In genomic region chr5:150645070-150645700, GRCh38 we compare ENCODE assay signal across 10 cellular contexts.
A peak's percentile ranks its signal among the peaks of the same experiment; 100 is the strongest.
DNase-seq lines count a peak whose midpoint lies in the region; ATAC-seq and TF ChIP-seq lines count a peak whose summit lies in the region.
"Had no signal": no experiment of that assay in that cellular context is flagged by ENCODE, and none has a peak within 500 bp of the region (broad histone marks: within the 10 kb centered on the region; RNA-seq: fewer than 3 reads in every experiment).

No MANE protein-coding gene starts in this region.

- H3K27ac ChIP-seq in RWPE2 (ENCODE audit: poor library complexity, severe bottlenecking) = peak overlapping the region; percentile 93

- H3K36me3 ChIP-seq in RWPE2 (ENCODE audit: low read depth) = 0 out of 2 replicates have a peak, but pooled peaks cover 3% of the 10 kb centered on the region

- H3K4me3 ChIP-seq in RWPE2 (ENCODE audit: severe bottlenecking) (no peak overlapping the region), retinal pigment epithelial cell (ENCODE audit: low read length) (no peak overlapping the region)

- H3K9me3 ChIP-seq in RWPE2 (ENCODE audit: severe bottlenecking) = no peaks in the 10 kb centered on the region

- ATAC-seq in RWPE2 (ENCODE audit: low read depth) (peak; percentile 10; the same call in 1 of the 3 replicates), GM21723 (IDR thresholded peaks at IDR 0.05; ENCODE audit: unreplicated experiment) (no peak)

- no peaks in the 10 kb centered on the region for H3K27me3 ChIP-seq in RWPE2 (ENCODE audit: insufficient read depth, poor library complexity, severe bottlenecking)

- DNase-seq in ELF-1 (ENCODE audit: low read depth, low spot score) (peak; percentile 62), RWPE2 (ENCODE audit: low spot score) (no peak), glomerular visceral epithelial cell (ENCODE audit: extremely low spot score) (peak; percentile 89), retinal pigment epithelial cell (ENCODE audit: low read depth) (peak; percentile 96), DMS53 (lab: John Stamatoyannopoulos, UW) (no peak), UCSD-AML1 (lab: John Stamatoyannopoulos, UW; ENCODE audit: unreplicated experiment) (no peak)
- DNase-seq in activated T-cell treated with anti-CD3 and anti-CD28 coated beads, Interleukin-2, amount 50 U/mL, for 48 hours = no peak
- DNase-seq: activated CD8-positive, alpha-beta memory T cell treated with anti-CD3 and anti-CD28 coated beads, Interleukin-2, amount 50 U/mL, for 48 hours; NCI-H2081 had no signal

- H3K4me1 ChIP-seq in RWPE2 (ENCODE audit: insufficient read depth, poor library complexity, severe bottlenecking) = peaks cover 54% of the 10 kb centered on the region

- TF ChIP-seq CTCF in RWPE2 (IDR thresholded peaks at IDR 0.05; ENCODE audit: poor library complexity, severe bottlenecking) = no peak
- TF ChIP-seq CTCF in retinal pigment epithelial cell (conservative IDR thresholded peaks at IDR 0.05; ENCODE audit: low read depth, low read length) = no peak

Comparison
In these comparisons a context has a peak if more than half of its experiments do, and no peak if none do; other contexts are left out.
1. DNase-seq: peak in ELF-1 (single experiment), glomerular visceral epithelial cell (single experiment) and retinal pigment epithelial cell (single experiment); none in RWPE2 (single experiment), activated T-cell treated with anti-CD3 and anti-CD28 coated beads, Interleukin-2, amount 50 U/mL, for 48 hours (0 of 2), DMS53 (single experiment) and UCSD-AML1 (single experiment).